8 cellular contexts compared by ENCODE assay signal in genomic region chr1:226471467-226471866, GRCh38.
"Had no signal": no experiment of that assay in that cellular context is flagged by ENCODE, and none has a peak within 500 bp of the region (broad histone marks: within the 10 kb centered on the region; RNA-seq: fewer than 3 reads in every experiment).

No MANE protein-coding gene starts in this region.

- H3K27ac ChIP-seq: HL-60 had no signal

- FAIRE-seq: H1, H54, K562 had no signal

- DNase-seq: H9, HCEC 1CT, IMR-90 had no signal

- H3K4me3 ChIP-seq: GM23338, K562 had no signal

- ATAC-seq: GM23338, K562 had no signal
